Comparison of ENCODE assay signal across 1 cellular context in the genomic region with DNA sequence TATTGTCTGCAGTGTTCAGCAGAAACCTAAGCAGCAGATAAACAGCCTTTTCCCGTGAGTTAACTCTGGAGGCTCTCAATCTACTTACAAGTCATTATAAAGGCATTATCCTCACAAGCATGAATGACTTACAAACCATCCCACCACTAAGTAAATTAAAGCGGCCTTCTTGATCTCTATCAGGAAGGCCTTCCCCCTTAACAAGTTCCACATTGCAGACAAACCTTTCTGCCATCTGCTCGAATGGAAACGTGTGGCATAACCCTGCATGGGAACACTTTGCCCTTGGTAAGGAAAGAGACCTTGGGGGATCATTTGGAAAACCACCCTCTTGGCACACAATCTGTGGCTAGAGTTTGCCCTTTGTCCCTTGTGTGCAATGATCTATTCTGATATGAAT.
TF ChIP-seq lines count a peak whose summit lies in the region.

No MANE protein-coding gene starts in this region.

TF ChIP-seq in IMR-90, 13 proteins besides CTCF, POLR2A, EP300 and RAD21 (continued from another document):
- TF ChIP-seq SMC3 (IDR thresholded peaks at IDR 0.05; ENCODE audit: low read depth, low read length) (no peak), NFE2L2 (IDR thresholded peaks at IDR 0.05; ENCODE audit: low read depth, low read length) (no peak), MXI1 (IDR thresholded peaks at IDR 0.05; ENCODE audit: borderline replicate concordance, low read depth, low read length) (no peak)
